ENCODE assay signal across 17 cellular contexts in genomic region chr4:114161809-114162208, GRCh38.
"Had no signal": no experiment of that assay in that cellular context is flagged by ENCODE, and none has a peak within 500 bp of the region (broad histone marks: within the 10 kb centered on the region; RNA-seq: fewer than 3 reads in every experiment).

No MANE protein-coding gene starts in this region.

- DNase-seq: activated CD4-positive, alpha-beta T cell treated with anti-CD3 and anti-CD28 coated beads for 36 hours; activated CD8-positive, alpha-beta T cell treated with anti-CD3 and anti-CD28 coated beads for 36 hours; activated effector memory CD4-positive, alpha-beta T cell treated with anti-CD3 and anti-CD28 coated beads, Interleukin-2, amount 50 U/mL, for 16 hours; activated T-cell treated with anti-CD3 and anti-CD28 coated beads, Interleukin-2, amount 50 U/mL, for 4 hours; adrenal gland; dorsolateral prefrontal cortex; kidney; left lung; mucosa of descending colon; naive thymus-derived CD4-positive, alpha-beta T cell; uterus had no signal

- H3K9me3 Mint-ChIP-seq: activated CD8-positive, alpha-beta T cell treated with anti-CD3 and anti-CD28 coated beads for 36 hours; activated naive CD4-positive, alpha-beta T cell treated with anti-CD3 and anti-CD28 coated beads, Interleukin-2, amount 50 U/mL, for 24 hours; activated T-cell treated with anti-CD3 and anti-CD28 coated beads, Interleukin-2, amount 50 U/mL, for 4 hours; stimulated activated effector memory CD8-positive, alpha-beta T cell treated with anti-CD3 and anti-CD28 coated beads, Interleukin-12 subunit alpha, Interleukin-12 subunit beta, amount 100 ng/mL, for 72 hours had no signal

- FAIRE-seq: endometrium, kidney had no signal

- ATAC-seq: activated CD4-positive, alpha-beta T cell treated with anti-CD3 and anti-CD28 coated beads for 36 hours; activated CD8-positive, alpha-beta T cell treated with anti-CD3 and anti-CD28 coated beads for 36 hours; activated T-cell treated with anti-CD3 and anti-CD28 coated beads, Interleukin-2, amount 50 U/mL, for 4 hours; esophagus mucosa; left lung; mucosa of descending colon; naive thymus-derived CD4-positive, alpha-beta T cell; stimulated activated effector memory CD8-positive, alpha-beta T cell treated with anti-CD3 and anti-CD28 coated beads, Interleukin-12 subunit alpha, Interleukin-12 subunit beta, amount 100 ng/mL, for 72 hours had no signal

- H3K36me3 ChIP-seq: adrenal gland, left lung, neutrophil, uterus had no signal

- H3K27me3 ChIP-seq: adrenal gland, dorsolateral prefrontal cortex, hepatocyte, left lung, neutrophil, uterus had no signal

- H3K4me3 Mint-ChIP-seq: activated CD4-positive, alpha-beta T cell treated with anti-CD3 and anti-CD28 coated beads for 36 hours; activated CD8-positive, alpha-beta T cell treated with anti-CD3 and anti-CD28 coated beads for 36 hours; activated naive CD4-positive, alpha-beta T cell treated with anti-CD3 and anti-CD28 coated beads, Interleukin-2, amount 50 U/mL, for 24 hours; activated T-cell treated with anti-CD3 and anti-CD28 coated beads, Interleukin-2, amount 50 U/mL, for 4 hours; naive thymus-derived CD4-positive, alpha-beta T cell; stimulated activated effector memory CD8-positive, alpha-beta T cell treated with anti-CD3 and anti-CD28 coated beads, Interleukin-12 subunit alpha, Interleukin-12 subunit beta, amount 100 ng/mL, for 72 hours had no signal

- H3K36me3 Mint-ChIP-seq: activated naive CD4-positive, alpha-beta T cell treated with anti-CD3 and anti-CD28 coated beads, Interleukin-2, amount 50 U/mL, for 24 hours; naive thymus-derived CD4-positive, alpha-beta T cell; stimulated activated effector memory CD8-positive, alpha-beta T cell treated with anti-CD3 and anti-CD28 coated beads, Interleukin-12 subunit alpha, Interleukin-12 subunit beta, amount 100 ng/mL, for 72 hours had no signal

- H3K4me1 Mint-ChIP-seq: activated CD4-positive, alpha-beta T cell treated with anti-CD3 and anti-CD28 coated beads for 36 hours; activated naive CD4-positive, alpha-beta T cell treated with anti-CD3 and anti-CD28 coated beads, Interleukin-2, amount 50 U/mL, for 24 hours; naive thymus-derived CD4-positive, alpha-beta T cell; stimulated activated effector memory CD8-positive, alpha-beta T cell treated with anti-CD3 and anti-CD28 coated beads, Interleukin-12 subunit alpha, Interleukin-12 subunit beta, amount 100 ng/mL, for 72 hours had no signal

- H3K9me3 ChIP-seq: adrenal gland, left lung, mucosa of descending colon, neutrophil, uterus had no signal

- H2AFZ ChIP-seq: hepatocyte had no signal

- H3K79me2 ChIP-seq: hepatocyte had no signal

- H3K27me3 Mint-ChIP-seq: activated CD4-positive, alpha-beta T cell treated with anti-CD3 and anti-CD28 coated beads for 36 hours; activated CD8-positive, alpha-beta T cell treated with anti-CD3 and anti-CD28 coated beads for 36 hours; activated naive CD4-positive, alpha-beta T cell treated with anti-CD3 and anti-CD28 coated beads, Interleukin-2, amount 50 U/mL, for 24 hours had no signal

- H3K4me2 ChIP-seq: hepatocyte had no signal

- H3K27ac Mint-ChIP-seq: activated CD4-positive, alpha-beta T cell treated with anti-CD3 and anti-CD28 coated beads for 36 hours; activated CD8-positive, alpha-beta T cell treated with anti-CD3 and anti-CD28 coated beads for 36 hours; activated naive CD4-positive, alpha-beta T cell treated with anti-CD3 and anti-CD28 coated beads, Interleukin-2, amount 50 U/mL, for 24 hours; naive thymus-derived CD4-positive, alpha-beta T cell; stimulated activated effector memory CD8-positive, alpha-beta T cell treated with anti-CD3 and anti-CD28 coated beads, Interleukin-12 subunit alpha, Interleukin-12 subunit beta, amount 100 ng/mL, for 72 hours had no signal

- H3K4me1 ChIP-seq: adrenal gland, left lung, uterus had no signal

- H3K4me3 ChIP-seq: adrenal gland, dorsolateral prefrontal cortex, hepatocyte, left lung, mucosa of descending colon, uterus had no signal

- H3K27ac ChIP-seq: adrenal gland, dorsolateral prefrontal cortex, hepatocyte, left lung, neutrophil, uterus had no signal
